9 cellular contexts compared by ENCODE assay signal in the genomic region with DNA sequence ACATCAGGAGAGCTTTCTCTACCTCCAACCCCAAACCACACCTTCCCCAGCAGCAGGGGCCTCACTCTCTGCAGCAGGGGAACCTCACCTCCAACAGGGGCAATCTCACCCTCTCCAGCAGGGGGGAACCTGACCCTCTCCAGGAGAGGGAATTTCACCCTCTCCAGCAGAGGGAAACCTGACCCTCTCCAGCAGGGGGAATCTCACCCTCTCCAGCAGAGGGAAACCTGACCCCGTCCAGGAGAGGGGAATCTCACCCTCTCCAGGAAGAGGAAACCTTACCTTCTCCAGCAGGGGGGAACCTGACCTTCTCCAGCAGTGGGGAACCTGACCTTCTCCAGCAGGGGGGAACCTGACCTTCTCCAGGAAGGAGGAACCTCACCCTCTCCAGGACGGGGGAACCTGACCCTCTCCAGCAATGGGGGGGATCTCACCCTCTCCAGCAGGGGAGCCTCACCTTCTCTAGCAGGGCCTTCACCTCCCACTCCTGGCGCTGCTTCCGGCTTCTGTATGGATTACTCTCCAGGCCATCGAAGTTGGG. TPM values are rescaled to one million over a fixed set of nuclear protein-coding genes. Genes with fewer than 3 reads are reported as not detected.
A peak's percentile ranks its signal among the peaks of the same experiment; 100 is the strongest.
DNase-seq lines count a peak whose midpoint lies in the region; ATAC-seq and TF ChIP-seq lines count a peak whose summit lies in the region.
"Had no signal": no experiment of that assay in that cellular context is flagged by ENCODE, and none has a peak within 500 bp of the region (broad histone marks: within the 10 kb centered on the region; RNA-seq: fewer than 3 reads in every experiment).

No MANE protein-coding gene starts in this region.

- in situ Hi-C loops in mammary epithelial cell (cut with MboI; ENCODE audit: low sequenced_read_pairs in 2 of 2) = loop anchor here in 1 of 2 donors (10.0 kb wide), 1 partner anchor 125 kb away; no protein-coding TSS in a partner anchor

- H3K9me3 Mint-ChIP-seq in natural killer cell treated with Interleukin-12 subunit alpha and Interleukin-12 subunit beta and Interleukin-15 and Interleukin-18, amount 100 ng/mL, for 72 hours = no peaks in the 10 kb centered on the region

- H3K9ac ChIP-seq in mammary epithelial cell (ENCODE audit: insufficient read depth, low read length) = no peak overlapping the region

- ATAC-seq in natural killer cell treated with Interleukin-12 subunit alpha and Interleukin-12 subunit beta and Interleukin-15 and Interleukin-18, amount 100 ng/mL, for 72 hours = no peak
- ATAC-seq in GM18868 (IDR thresholded peaks at IDR 0.05; ENCODE audit: unreplicated experiment) = no peak

- peaks cover 19% of the 10 kb centered on the region for H3K36me3 ChIP-seq in mammary epithelial cell (ENCODE audit: insufficient read depth, low read length)

- BruUV-seq in mammary epithelial cell (replicated peaks; lab: Mats Ljungman, UMichigan) = no TSS peak

- peaks cover 18% of the 10 kb centered on the region for H3K4me1 ChIP-seq in mammary epithelial cell (ENCODE audit: insufficient read depth, low read length)

- no peak overlapping the region for H3K27ac ChIP-seq in mammary epithelial cell (ENCODE audit: insufficient read depth, low read depth, low read length)

- no peaks in the 10 kb centered on the region for H3K9me3 ChIP-seq in mammary epithelial cell (replicated peaks; ENCODE audit: insufficient read depth, low read length)

- dilution Hi-C loops in mammary epithelial cell (cut with HindIII; ENCODE audit: low sequenced_read_pairs) = no loop called here

- 90% methylated on average over 3 of the region's 5 CpGs for WGBS in mammary epithelial cell (ENCODE audit: low coverage, missing lambda C conversion rate)

- intact Hi-C loops in mammary epithelial cell (cut with micrococcal nuclease) = loop anchor here (1.0 to 10.0 kb wide), 4 partner anchors 19 to 295 kb away; no protein-coding TSS in a partner anchor

- TF ChIP-seq CTCF in GM10266 (IDR thresholded peaks at IDR 0.05; ENCODE audit: control insufficient read depth, insufficient read depth, low read depth, missing control alignments) (peak; percentile 30), mammary epithelial cell (conservative IDR thresholded peaks at IDR 0.05 in 1 of 2, IDR thresholded peaks at IDR 0.05 in 1 of 2; ENCODE audit: extremely low read depth in 1 of 2, insufficient read depth in 1 of 2, low read depth in 1 of 2, low read length in 2 of 2) (peak; percentile 78)

- H3K4me2 ChIP-seq in mammary epithelial cell (ENCODE audit: insufficient read depth, low read depth, low read length) = no peak overlapping the region

- H3K79me2 ChIP-seq in mammary epithelial cell (ENCODE audit: insufficient read depth, low read length) = peaks cover 14% of the 10 kb centered on the region

- H3K27ac Mint-ChIP-seq in natural killer cell treated with Interleukin-12 subunit alpha and Interleukin-12 subunit beta and Interleukin-15 and Interleukin-18, amount 100 ng/mL, for 72 hours = peak overlapping the region; percentile 28 to 75

- H3K4me3 ChIP-seq in mammary epithelial cell (replicated peaks in 1 of 3; ENCODE audit: insufficient read depth in 1 of 3, low read depth in 2 of 3, low read length in 3 of 3) = no peak overlapping the region
- H3K4me3 ChIP-seq: lung had no signal

- no peak overlapping the region for H2AFZ ChIP-seq in mammary epithelial cell (ENCODE audit: low read depth, low read length)

- peaks cover 23 to 25% of the 10 kb centered on the region in 2 donors for H3K4me1 Mint-ChIP-seq in natural killer cell treated with Interleukin-12 subunit alpha and Interleukin-12 subunit beta and Interleukin-15 and Interleukin-18, amount 100 ng/mL, for 72 hours (ENCODE audit: low read depth in 2 of 2)

- CTCF ChIA-PET in mammary epithelial cell (lab: Charles Lee; ENCODE audit: low non-redundant PET) = no interaction called here

- H4K20me1 ChIP-seq in mammary epithelial cell (ENCODE audit: insufficient read depth, low read length) = peaks cover 6% of the 10 kb centered on the region

- peaks cover 10% of the 10 kb centered on the region for H3K36me3 Mint-ChIP-seq in natural killer cell treated with Interleukin-12 subunit alpha and Interleukin-12 subunit beta and Interleukin-15 and Interleukin-18, amount 100 ng/mL, for 72 hours

- H3K27me3 ChIP-seq in mammary epithelial cell (ENCODE audit: insufficient read depth, low read length) = no peaks in the 10 kb centered on the region

- H3K4me3 Mint-ChIP-seq in natural killer cell treated with Interleukin-12 subunit alpha and Interleukin-12 subunit beta and Interleukin-15 and Interleukin-18, amount 100 ng/mL, for 72 hours = no peak overlapping the region

- no peaks in the 10 kb centered on the region for H3K27me3 Mint-ChIP-seq in natural killer cell treated with Interleukin-12 subunit alpha and Interleukin-12 subunit beta and Interleukin-15 and Interleukin-18, amount 100 ng/mL, for 72 hours

- DNase-seq in AG08395 (ENCODE audit: low spot score) (peak; percentile 45), GM10266 (ENCODE audit: extremely low spot score) (no peak), NCI-H526 (lab: John Stamatoyannopoulos, UW) (peak; percentile 84 to 88), mammary epithelial cell (peak; percentile 64), SKM-1 (lab: John Stamatoyannopoulos, UW; ENCODE audit: unreplicated experiment) (no peak)
- DNase-seq in natural killer cell treated with Interleukin-12 subunit alpha and Interleukin-12 subunit beta and Interleukin-15 and Interleukin-18, amount 100 ng/mL, for 72 hours (ENCODE audit: low spot score) = no peak
- DNase-seq in stimulated activated CD4-positive, alpha-beta T cell treated with anti-CD3 and anti-CD28 coated beads, Interleukin-12 subunit alpha, Interleukin-12 subunit beta, amount 100 ng/mL, for 4 hours = no peak

RNA-seq across cellular contexts. Expression of a gene that starts 3.1 kb away (rescaled TPM):
- total RNA-seq in mammary epithelial cell = 1 to 10 TPM in 1 of 2 donors, under 1 TPM in 1; 0.83 to 1.1 TPM
- 1.1 TPM for polyA plus RNA-seq in mammary epithelial cell
- 1.1 TPM for polyA minus RNA-seq in mammary epithelial cell
- 10 to 100 TPM; 10.1 to 11.2 TPM for total RNA-seq in natural killer cell treated with Interleukin-12 subunit alpha and Interleukin-12 subunit beta and Interleukin-15 and Interleukin-18, amount 100 ng/mL, for 72 hours

RNA-seq across cellular contexts. Expression of a gene that starts 8.2 kb away (rescaled TPM):
- total RNA-seq in mammary epithelial cell = 1,000 to 10,000 TPM; 2,176 to 2,484 TPM
- 6,736 TPM for polyA plus RNA-seq in mammary epithelial cell
- 2,175 TPM for polyA minus RNA-seq in mammary epithelial cell
- 1,000 to 10,000 TPM; 1,431 to 1,446 TPM for total RNA-seq in natural killer cell treated with Interleukin-12 subunit alpha and Interleukin-12 subunit beta and Interleukin-15 and Interleukin-18, amount 100 ng/mL, for 72 hours

RNA-seq across cellular contexts. Expression of a gene that starts 8.4 kb away (rescaled TPM):
- 10 to 100 TPM; 34.0 to 40.2 TPM for total RNA-seq in mammary epithelial cell
- 60.8 TPM for polyA plus RNA-seq in mammary epithelial cell
- polyA minus RNA-seq in mammary epithelial cell = 81.1 TPM
- 10 to 100 TPM; 48.6 to 76.5 TPM for total RNA-seq in natural killer cell treated with Interleukin-12 subunit alpha and Interleukin-12 subunit beta and Interleukin-15 and Interleukin-18, amount 100 ng/mL, for 72 hours

RNA-seq across cellular contexts. Expression of a gene that starts 9.0 kb away (rescaled TPM):
- total RNA-seq in mammary epithelial cell = 10 to 100 TPM; 55.0 to 55.3 TPM
- 54.0 TPM for polyA plus RNA-seq in mammary epithelial cell
- polyA minus RNA-seq in mammary epithelial cell = 103 TPM
- total RNA-seq in natural killer cell treated with Interleukin-12 subunit alpha and Interleukin-12 subunit beta and Interleukin-15 and Interleukin-18, amount 100 ng/mL, for 72 hours = 100 to 1,000 TPM in 1 of 2 donors, 10 to 100 TPM in 1; 81.8 to 148 TPM

RNA-seq across cellular contexts. Expression of a gene that starts 9.4 kb away (rescaled TPM):
- total RNA-seq in mammary epithelial cell = 10 to 100 TPM; 15.2 to 59.2 TPM
- polyA plus RNA-seq in mammary epithelial cell = 45.0 TPM
- polyA minus RNA-seq in mammary epithelial cell = 37.5 TPM
- total RNA-seq in natural killer cell treated with Interleukin-12 subunit alpha and Interleukin-12 subunit beta and Interleukin-15 and Interleukin-18, amount 100 ng/mL, for 72 hours = 10 to 100 TPM; 72.0 to 76.8 TPM

Comparison
In these comparisons a context has a peak if more than half of its experiments do, and no peak if none do; other contexts are left out.
1. DNase-seq: peak in AG08395 (single experiment), NCI-H526 (2 of 2) and mammary epithelial cell (single experiment); none in GM10266 (single experiment), natural killer cell treated with Interleukin-12 subunit alpha and Interleukin-12 subunit beta and Interleukin-15 and Interleukin-18, amount 100 ng/mL, for 72 hours (single experiment), SKM-1 (single experiment) and stimulated activated CD4-positive, alpha-beta T cell treated with anti-CD3 and anti-CD28 coated beads, Interleukin-12 subunit alpha, Interleukin-12 subunit beta, amount 100 ng/mL, for 4 hours (single experiment).
2. RNA of a gene that starts 3.1 kb away (total RNA-seq): 10.1 to 11.2 TPM in natural killer cell treated with Interleukin-12 subunit alpha and Interleukin-12 subunit beta and Interleukin-15 and Interleukin-18, amount 100 ng/mL, for 72 hours; 0.83 to 1.1 TPM in mammary epithelial cell; every median in the first group is over 4 times any median in the second.